Comparison of ENCODE assay signal across 21 cellular contexts in genomic region chr5:178067705-178068104, GRCh38.
"Had no signal": no experiment of that assay in that cellular context is flagged by ENCODE, and none has a peak within 500 bp of the region (broad histone marks: within the 10 kb centered on the region; RNA-seq: fewer than 3 reads in every experiment).

No MANE protein-coding gene starts in this region.

- H3K36me3 ChIP-seq: colonic mucosa, lower lobe of right lung, sigmoid colon, upper lobe of left lung, WERI-Rb-1 had no signal

- ATAC-seq: body of pancreas, foreskin keratinocyte, left cardiac atrium, lower lobe of right lung had no signal

- H3K4me3 ChIP-seq: body of pancreas, colonic mucosa, lower lobe of right lung, sigmoid colon, testis, upper lobe of left lung had no signal

- H3K27me3 ChIP-seq: body of pancreas, colonic mucosa, sigmoid colon, testis, upper lobe of left lung had no signal

- H3K4me1 ChIP-seq: body of pancreas, colonic mucosa, foreskin keratinocyte, lower lobe of right lung, sigmoid colon, testis, upper lobe of left lung had no signal

- H3K27ac ChIP-seq: body of pancreas, colonic mucosa, foreskin keratinocyte, lower lobe of right lung, sigmoid colon, testis, upper lobe of left lung, WERI-Rb-1 had no signal

- H3K9me3 Mint-ChIP-seq: activated naive CD8-positive, alpha-beta T cell treated with anti-CD3 and anti-CD28 coated beads, Interleukin-2, amount 10 ng/mL, durations not matched to agents 7 days and 5 days; natural killer cell treated with Interleukin-12 subunit alpha and Interleukin-12 subunit beta and Interleukin-15 and Interleukin-18, amount 100 ng/mL, for 72 hours; stimulated activated memory B cell treated with anti-CD40 and anti-IgM and Interleukin-4, amounts not matched to agents 10 μg/mL and 1 μg/mL and 100 μg/mL, for 72 hours had no signal

- H3K4me3 Mint-ChIP-seq: activated naive CD8-positive, alpha-beta T cell treated with anti-CD3 and anti-CD28 coated beads, Interleukin-2, amount 10 ng/mL, durations not matched to agents 7 days and 5 days; natural killer cell treated with Interleukin-12 subunit alpha and Interleukin-12 subunit beta and Interleukin-15 and Interleukin-18, amount 100 ng/mL, for 72 hours; stimulated activated memory B cell treated with anti-CD40 and anti-IgM and Interleukin-4, amounts not matched to agents 10 μg/mL and 1 μg/mL and 100 μg/mL, for 72 hours had no signal

- DNase-seq: activated CD4-positive, alpha-beta T cell treated with anti-CD3 and anti-CD28 coated beads for 1 hour; activated CD8-positive, alpha-beta memory T cell treated with anti-CD3 and anti-CD28 coated beads for 24 hours; activated CD8-positive, alpha-beta memory T cell treated with anti-CD3 and anti-CD28 coated beads, Interleukin-2, amount 50 U/mL, for 48 hours; activated naive CD8-positive, alpha-beta T cell treated with anti-CD3 and anti-CD28 coated beads, Interleukin-2, amount 10 ng/mL, durations not matched to agents 7 days and 5 days; activated T-cell treated with anti-CD3 and anti-CD28 coated beads, Interleukin-2, amount 50 U/mL, for 48 hours; body of pancreas; central memory CD4-positive, alpha-beta T cell; colonic mucosa; foreskin keratinocyte; hippocampal formation; left cardiac atrium; lower lobe of right lung; occipital lobe; sigmoid colon; stimulated activated CD4-positive, alpha-beta T cell treated with anti-CD3 and anti-CD28 coated beads, Interleukin-4, amount 100 ng/mL, for 4 hours; T-helper 2 cell; testis; upper lobe of left lung; WERI-Rb-1 had no signal

- H3K9me3 ChIP-seq: body of pancreas, colonic mucosa, lower lobe of right lung, sigmoid colon, testis, upper lobe of left lung had no signal

- H3K36me3 Mint-ChIP-seq: activated naive CD8-positive, alpha-beta T cell treated with anti-CD3 and anti-CD28 coated beads, Interleukin-2, amount 10 ng/mL, durations not matched to agents 7 days and 5 days; natural killer cell treated with Interleukin-12 subunit alpha and Interleukin-12 subunit beta and Interleukin-15 and Interleukin-18, amount 100 ng/mL, for 72 hours; stimulated activated memory B cell treated with anti-CD40 and anti-IgM and Interleukin-4, amounts not matched to agents 10 μg/mL and 1 μg/mL and 100 μg/mL, for 72 hours had no signal

- H3K27ac Mint-ChIP-seq: activated naive CD8-positive, alpha-beta T cell treated with anti-CD3 and anti-CD28 coated beads, Interleukin-2, amount 10 ng/mL, durations not matched to agents 7 days and 5 days; natural killer cell treated with Interleukin-12 subunit alpha and Interleukin-12 subunit beta and Interleukin-15 and Interleukin-18, amount 100 ng/mL, for 72 hours; stimulated activated memory B cell treated with anti-CD40 and anti-IgM and Interleukin-4, amounts not matched to agents 10 μg/mL and 1 μg/mL and 100 μg/mL, for 72 hours had no signal
